Comparison of ENCODE assay signal across 10 cellular contexts in genomic region chr1:113912594-113913311, GRCh38. TPM values are rescaled to one million over a fixed set of nuclear protein-coding genes. Genes with fewer than 3 reads are reported as not detected.
DNase-seq lines count a peak whose midpoint lies in the region; ATAC-seq lines count a peak whose summit lies in the region.
"Had no signal": no experiment of that assay in that cellular context is flagged by ENCODE, and none has a peak within 500 bp of the region (broad histone marks: within the 10 kb centered on the region; RNA-seq: fewer than 3 reads in every experiment).

No MANE protein-coding gene starts in this region.

- H3K27me3 Mint-ChIP-seq in naive thymus-derived CD4-positive, alpha-beta T cell, result no peaks in the 10 kb centered on the region

- H4K91ac ChIP-seq in trophoblast cell (ENCODE audit: low read depth, low read length), result no peak overlapping the region

- peaks cover 0 to 3% (median 0%) of the 10 kb centered on the region in 11 donors for H3K9me3 Mint-ChIP-seq in naive thymus-derived CD4-positive, alpha-beta T cell
- H3K9me3 Mint-ChIP-seq: activated T-cell treated with anti-CD3 and anti-CD28 coated beads, Interleukin-2, amount 50 U/mL, for 4 hours had no signal

- H3K9me3 ChIP-seq in duodenal mucosa (ENCODE audit: control insufficient read depth in 1 of 2, low read length in 2 of 2), result no peaks in the 10 kb centered on the region
- H3K9me3 ChIP-seq in muscle layer of duodenum (ENCODE audit: control insufficient read depth in 1 of 2, low read length in 2 of 2), result no peaks in the 10 kb centered on the region
- no peaks in the 10 kb centered on the region for H3K9me3 ChIP-seq in naive thymus-derived CD4-positive, alpha-beta T cell (ENCODE audit: control insufficient read depth in 2 of 3, low read length in 3 of 3)
- no peaks in the 10 kb centered on the region for H3K9me3 ChIP-seq in trophoblast cell (ENCODE audit: insufficient read depth, low read depth, low read length)

- H3K36me3 ChIP-seq in duodenal mucosa (ENCODE audit: control insufficient read depth in 1 of 2, insufficient read depth in 2 of 2, low read length in 2 of 2) (peaks cover 9 to 36% of the 10 kb centered on the region in 2 donors), muscle layer of duodenum (ENCODE audit: control insufficient read depth in 1 of 2, insufficient read depth in 2 of 2, low read length in 2 of 2) (peaks cover 18 to 19% of the 10 kb centered on the region in 2 donors), trophoblast cell (ENCODE audit: control insufficient read depth in 1 of 2, insufficient read depth in 2 of 2, low read length in 2 of 2) (peaks cover 12 to 27% of the 10 kb centered on the region in 2 experiments)
- H3K36me3 ChIP-seq in naive thymus-derived CD4-positive, alpha-beta T cell (ENCODE audit: control insufficient read depth in 2 of 3, insufficient read depth in 3 of 3, low read length in 3 of 3), result peaks cover 4 to 33% (median 8%) of the 10 kb centered on the region in 3 experiments

- H3K27ac ChIP-seq in duodenal mucosa (ENCODE audit: low read depth, low read length), result peak overlapping the region; percentile 58
- peak overlapping the region; percentile 77 for H3K27ac ChIP-seq in muscle layer of duodenum (ENCODE audit: low read length)
- no peak overlapping the region for H3K27ac ChIP-seq in naive thymus-derived CD4-positive, alpha-beta T cell (ENCODE audit: low read depth, low read length)
- H3K27ac ChIP-seq in trophoblast cell (ENCODE audit: low read depth, low read length), result no peak overlapping the region
- H3K27ac ChIP-seq: PC-9 had no signal

- CTCF ChIA-PET in naive thymus-derived CD4-positive, alpha-beta T cell (lab: Charles Lee), result interaction anchor here (0.6 kb wide), 1 partner anchor 69 kb away, joined by 3 read pairs; no protein-coding TSS in a partner anchor

- H3K4ac ChIP-seq in trophoblast cell (ENCODE audit: low read depth, low read length), result no peak overlapping the region

- no peak overlapping the region for H2BK12ac ChIP-seq in trophoblast cell (ENCODE audit: low read length)

- DNase-seq in A172 (ENCODE audit: low spot score), result peak; percentile 39
- peak; percentile 98 for DNase-seq in NCI-H2171 treated with DMSO at 0.1 percent for 48 hours (lab: John Stamatoyannopoulos, UW)
- no peak for DNase-seq in naive thymus-derived CD4-positive, alpha-beta T cell
- DNase-seq in stimulated activated CD4-positive, alpha-beta T cell treated with anti-CD3 and anti-CD28 coated beads, Interleukin-4, amount 100 ng/mL, for 24 hours, result no peak
- DNase-seq in trophoblast cell, result no peak
- DNase-seq: activated T-cell treated with anti-CD3 and anti-CD28 coated beads, Interleukin-2, amount 50 U/mL, for 4 hours; PC-9 had no signal

- peaks cover 0 to 12% of the 10 kb centered on the region in 2 donors for H3K4me1 ChIP-seq in duodenal mucosa (ENCODE audit: control insufficient read depth in 1 of 2, insufficient read depth in 2 of 2, low read length in 2 of 2)
- H3K4me1 ChIP-seq in muscle layer of duodenum (ENCODE audit: control insufficient read depth in 1 of 2, insufficient read depth in 2 of 2, low read length in 2 of 2), result peaks cover 0 to 13% of the 10 kb centered on the region in 2 donors
- H3K4me1 ChIP-seq in naive thymus-derived CD4-positive, alpha-beta T cell (ENCODE audit: control insufficient read depth in 2 of 2, insufficient read depth in 2 of 2, low read length in 2 of 2), result no peaks in the 10 kb centered on the region
- no peaks in the 10 kb centered on the region for H3K4me1 ChIP-seq in trophoblast cell (ENCODE audit: control insufficient read depth in 1 of 2, insufficient read depth in 2 of 2, low read length in 2 of 2)

- H3K4me1 Mint-ChIP-seq in naive thymus-derived CD4-positive, alpha-beta T cell, result peaks cover 0 to 25% (median 4%) of the 10 kb centered on the region in 7 donors

- H3K9ac ChIP-seq in duodenal mucosa (ENCODE audit: low read depth in 1 of 2, low read length in 2 of 2), result peak overlapping the region in 1 of 2 donors; percentile 16
- no peak overlapping the region for H3K9ac ChIP-seq in trophoblast cell (ENCODE audit: low read length)

- no peak overlapping the region for H2BK120ac ChIP-seq in trophoblast cell (ENCODE audit: insufficient read depth, low read length, poor library complexity)

- intact Hi-C loops in naive thymus-derived CD4-positive, alpha-beta T cell (cut with micrococcal nuclease), result no loop called here

- H4K12ac ChIP-seq in trophoblast cell (ENCODE audit: low read depth, low read length), result no peak overlapping the region

- WGBS in trophoblast cell (ENCODE audit: extremely low coverage, insufficient coverage, insufficient read length), result no CpG with 5 or more reads among the region's 6 CpGs

- no peaks in the 10 kb centered on the region for H3K79me2 ChIP-seq in trophoblast cell (ENCODE audit: control insufficient read depth, insufficient read depth, low read length, poor library complexity)

- H3K4me3 ChIP-seq in duodenal mucosa (ENCODE audit: low read depth in 1 of 2, low read length in 2 of 2) (no peak overlapping the region), muscle layer of duodenum (ENCODE audit: low read depth in 1 of 2, low read length in 2 of 2) (peak overlapping the region in 1 of 2 donors; percentile 26), trophoblast cell (ENCODE audit: low read depth, low read length) (no peak overlapping the region)
- H3K4me3 ChIP-seq in naive thymus-derived CD4-positive, alpha-beta T cell (ENCODE audit: low read length), result no peak overlapping the region
- H3K4me3 ChIP-seq: PC-9 had no signal

- no peak overlapping the region for H2BK5ac ChIP-seq in trophoblast cell (ENCODE audit: low read depth, low read length, poor library complexity)

- no peak for ATAC-seq in GM21619 (IDR thresholded peaks at IDR 0.05; ENCODE audit: unreplicated experiment)
- ATAC-seq in naive thymus-derived CD4-positive, alpha-beta T cell, result no peak
- ATAC-seq: activated T-cell treated with anti-CD3 and anti-CD28 coated beads, Interleukin-2, amount 50 U/mL, for 4 hours had no signal

- no peak overlapping the region for H3K23ac ChIP-seq in trophoblast cell (ENCODE audit: low read length)

- H3K36me3 Mint-ChIP-seq in naive thymus-derived CD4-positive, alpha-beta T cell, result peaks cover 8 to 45% (median 17%) of the 10 kb centered on the region in 5 donors

- H3K4me3 Mint-ChIP-seq in naive thymus-derived CD4-positive, alpha-beta T cell, result no peak overlapping the region
- H3K4me3 Mint-ChIP-seq: activated T-cell treated with anti-CD3 and anti-CD28 coated beads, Interleukin-2, amount 50 U/mL, for 4 hours had no signal

- no peaks in the 10 kb centered on the region for H3K79me1 ChIP-seq in trophoblast cell (ENCODE audit: low read length)

- H2AFZ ChIP-seq in trophoblast cell (ENCODE audit: insufficient read depth, low read length, poor library complexity), result no peak overlapping the region
- H2AFZ ChIP-seq: PC-9 had no signal

- H3K27ac Mint-ChIP-seq in naive thymus-derived CD4-positive, alpha-beta T cell, result peak overlapping the region in 2 of 9 donors; percentile 9 to 22

- H3K18ac ChIP-seq in trophoblast cell (ENCODE audit: low read length), result no peak overlapping the region

- POLR2A ChIA-PET in naive thymus-derived CD4-positive, alpha-beta T cell (lab: Charles Lee), result interaction anchor here (0.6 to 1.6 kb wide), 2 partner anchors 16 to 555 kb away, joined by 3 to 7 read pairs; partner anchors contain the start of gene HIPK1

- H4K8ac ChIP-seq in trophoblast cell (ENCODE audit: low read depth, low read length), result no peak overlapping the region

- H2AK5ac ChIP-seq in trophoblast cell (ENCODE audit: low read length), result no peak overlapping the region

- H3K4me2 ChIP-seq in trophoblast cell (ENCODE audit: low read length), result no peak overlapping the region
- H3K4me2 ChIP-seq: PC-9 had no signal

- H3K27me3 ChIP-seq in duodenal mucosa (ENCODE audit: control insufficient read depth in 1 of 2, insufficient read depth in 2 of 2, low read length in 2 of 2), result no peaks in the 10 kb centered on the region
- no peaks in the 10 kb centered on the region for H3K27me3 ChIP-seq in muscle layer of duodenum (ENCODE audit: low read depth, low read length)
- H3K27me3 ChIP-seq in naive thymus-derived CD4-positive, alpha-beta T cell (ENCODE audit: control insufficient read depth in 2 of 2, insufficient read depth in 2 of 2, low read length in 2 of 2), result no peaks in the 10 kb centered on the region
- H3K27me3 ChIP-seq in trophoblast cell (ENCODE audit: insufficient read depth, low read length), result no peaks in the 10 kb centered on the region

- no peak overlapping the region for H3K14ac ChIP-seq in trophoblast cell (ENCODE audit: low read length)

RNA-seq across cellular contexts. Expression of gene DCLRE1B, which starts 7.6 kb away (rescaled TPM):
- total RNA-seq in A172 (2014; rRNA removed; shearing (Covaris generic)), result 14.4 and 14.5 TPM in 2 replicates
- 10 to 100 TPM in 1 of 5 experiments, 1 to 10 TPM in 4; 4.1 to 13.6 (median 6.9) TPM for total RNA-seq in naive thymus-derived CD4-positive, alpha-beta T cell
- polyA plus RNA-seq in naive thymus-derived CD4-positive, alpha-beta T cell, result 1 to 10 TPM; 3.7 to 6.8 TPM
- 7.3 and 7.6 TPM in 2 replicates for polyA plus RNA-seq in trophoblast cell (2013)

RNA-seq across cellular contexts. Expression of gene AP4B1, which starts 8.2 kb away (rescaled TPM):
- 18.0 and 23.8 TPM in 2 replicates for total RNA-seq in A172 (2014; rRNA removed; shearing (Covaris generic))
- 10 to 100 TPM; 50.8 to 75.4 (median 65.0) TPM for total RNA-seq in naive thymus-derived CD4-positive, alpha-beta T cell
- 10 to 100 TPM; 13.7 to 15.6 TPM for polyA plus RNA-seq in naive thymus-derived CD4-positive, alpha-beta T cell
- polyA plus RNA-seq in trophoblast cell (2013), result 5.9 TPM in 2 replicates

RNA-seq across cellular contexts. Expression of gene HIPK1, which starts 16.4 kb away (rescaled TPM):
- 12.2 and 14.7 TPM in 2 replicates for total RNA-seq in A172 (2014; rRNA removed; shearing (Covaris generic))
- total RNA-seq in naive thymus-derived CD4-positive, alpha-beta T cell, result 100 to 1,000 TPM in 4 of 5 experiments, 10 to 100 TPM in 1; 95.8 to 211 (median 124) TPM
- polyA plus RNA-seq in naive thymus-derived CD4-positive, alpha-beta T cell, result 10 to 100 TPM; 11.8 to 21.3 TPM
- polyA plus RNA-seq in trophoblast cell (2013), result 20.6 and 22.0 TPM in 2 replicates

RNA-seq across cellular contexts. Expression of gene BCL2L15, which starts 25.4 kb away (rescaled TPM):
- 0.57 and 4.2 TPM in 2 replicates for total RNA-seq in A172 (2014; rRNA removed; shearing (Covaris generic))
- 1 to 10 TPM; 1.1 to 7.5 (median 1.6) TPM for total RNA-seq in naive thymus-derived CD4-positive, alpha-beta T cell
- under 1 TPM in 1 of 2 donors, not detected in 1; 0.60 TPM for polyA plus RNA-seq in naive thymus-derived CD4-positive, alpha-beta T cell
- 0.06 and 0.07 TPM in 2 replicates for polyA plus RNA-seq in trophoblast cell (2013)

RNA-seq across cellular contexts. Expression of gene PTPN22, which starts 41.2 kb away (rescaled TPM):
- 0.29 and 0.74 TPM in 2 replicates for total RNA-seq in A172 (2014; rRNA removed; shearing (Covaris generic))
- 10 to 100 TPM; 22.2 to 76.7 (median 27.5) TPM for total RNA-seq in naive thymus-derived CD4-positive, alpha-beta T cell
- polyA plus RNA-seq in naive thymus-derived CD4-positive, alpha-beta T cell, result 10 to 100 TPM; 29.7 to 37.9 TPM
- polyA plus RNA-seq in trophoblast cell (2013), result 0.36 and 0.40 TPM in 2 replicates

Comparison
In these comparisons a context has a peak if more than half of its experiments do, and no peak if none do; other contexts are left out.
1. DNase-seq: peak in A172 (single experiment) and NCI-H2171 treated with DMSO at 0.1 percent for 48 hours (single experiment); none in naive thymus-derived CD4-positive, alpha-beta T cell (0 of 9), stimulated activated CD4-positive, alpha-beta T cell treated with anti-CD3 and anti-CD28 coated beads, Interleukin-4, amount 100 ng/mL, for 24 hours (single experiment) and trophoblast cell (0 of 2).
2. H3K27ac ChIP-seq: peak in duodenal mucosa (single experiment) and muscle layer of duodenum (single experiment); none in naive thymus-derived CD4-positive, alpha-beta T cell (single experiment) and trophoblast cell (single experiment).